Comparison of ENCODE assay signal across 1 cellular context in genomic region chr2:9692392-9693137, GRCh38.
TF ChIP-seq lines count a peak whose summit lies in the region.

No MANE protein-coding gene starts in this region.

TF ChIP-seq in GM23338, 12 proteins besides CTCF, POLR2A, EP300 and RAD21 (continued from another document):
- TF ChIP-seq ZNF462 (CRISPR knock-in tag; IDR thresholded peaks at IDR 0.05), result no peak
- TF ChIP-seq ZNF331 (CRISPR knock-in tag; IDR thresholded peaks at IDR 0.05; ENCODE audit: low read depth), result no peak
- no peak for TF ChIP-seq ZNF114 (CRISPR knock-in tag; IDR thresholded peaks at IDR 0.05)
- TF ChIP-seq NANOG (IDR thresholded peaks at IDR 0.05; ENCODE audit: borderline replicate concordance), result no peak
